ENCODE assay signal across 30 cellular contexts in the genomic region with DNA sequence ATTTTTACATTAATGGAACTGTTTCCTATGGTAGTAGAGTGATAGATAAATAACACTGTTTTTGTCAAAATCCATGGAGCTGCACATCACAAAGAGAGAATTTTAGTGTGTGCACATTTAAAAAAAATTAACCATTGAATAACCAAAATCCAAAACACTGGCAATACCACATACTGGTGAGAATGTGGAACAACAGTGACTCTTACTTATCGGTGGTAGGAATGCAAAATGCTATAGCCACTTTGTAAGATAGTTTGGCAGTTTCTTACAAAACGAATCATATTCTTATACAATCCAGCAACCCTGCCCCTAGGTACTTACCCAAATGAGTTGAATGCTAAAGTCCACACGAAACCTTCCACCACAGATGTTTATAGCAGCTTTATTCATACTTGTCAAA.
"Had no signal": no experiment of that assay in that cellular context is flagged by ENCODE, and none has a peak within 500 bp of the region (broad histone marks: within the 10 kb centered on the region; RNA-seq: fewer than 3 reads in every experiment).

No MANE protein-coding gene starts in this region.

- H3K4me1 Mint-ChIP-seq: activated B cell treated with CpG ODN at 0.5 μM for 24 hours; activated CD4-positive, alpha-beta memory T cell treated with anti-CD3 and anti-CD28 coated beads, Interleukin-2, amount 10 ng/mL, durations not matched to agents 7 days and 5 days; activated CD4-positive, alpha-beta T cell treated with anti-CD3 and anti-CD28 coated beads, Interleukin-2, amount 10 ng/mL, durations not matched to agents 24 days and 14 days; activated CD8-positive, alpha-beta memory T cell treated with anti-CD3 and anti-CD28 coated beads, Interleukin-2, amount 10 ng/mL, durations not matched to agents 7 days and 5 days; activated naive CD8-positive, alpha-beta T cell treated with anti-CD3 and anti-CD28 coated beads for 36 hours; brain had no signal

- DNase-seq: activated B cell treated with CpG ODN at 0.5 μM for 24 hours; activated CD4-positive, alpha-beta memory T cell treated with anti-CD3 and anti-CD28 coated beads, Interleukin-2, amount 10 ng/mL, durations not matched to agents 7 days and 5 days; activated CD4-positive, alpha-beta T cell treated with anti-CD3 and anti-CD28 coated beads for 4 hours; activated CD4-positive, alpha-beta T cell treated with anti-CD3 and anti-CD28 coated beads, Interleukin-2, amount 10 ng/mL, durations not matched to agents 24 days and 14 days; activated CD4-positive, alpha-beta T cell treated with anti-CD3 and anti-CD28 coated beads, Interleukin-2, amount 50 U/mL, for 48 hours; activated CD4-positive, CD25-positive, alpha-beta regulatory T cell treated with anti-CD3 and anti-CD28 coated beads, Interleukin-2, amount 50 U/mL, for 72 hours; activated CD8-positive, alpha-beta memory T cell treated with anti-CD3 and anti-CD28 coated beads for 24 hours; activated CD8-positive, alpha-beta memory T cell treated with anti-CD3 and anti-CD28 coated beads, Interleukin-2, amount 10 ng/mL, durations not matched to agents 7 days and 5 days; activated CD8-positive, alpha-beta memory T cell treated with anti-CD3 and anti-CD28 coated beads, Interleukin-2, amount 50 U/mL, for 48 hours; activated CD8-positive, alpha-beta T cell treated with anti-CD3 and anti-CD28 coated beads, Interleukin-2, amount 10 ng/mL, durations not matched to agents 7 days and 5 days; activated effector memory CD4-positive, alpha-beta T cell treated with Interleukin-2 at 50 U/mL for 16 hours; activated gamma-delta T cell; activated naive CD4-positive, alpha-beta T cell treated with anti-CD3 and anti-CD28 coated beads, Interleukin-2, amount 50 U/mL, for 16 hours; activated naive CD4-positive, alpha-beta T cell treated with Interleukin-2 at 50 U/mL for 16 hours; activated naive CD8-positive, alpha-beta T cell treated with anti-CD3 and anti-CD28 coated beads for 36 hours; activated T-cell treated with anti-CD3 and anti-CD28 coated beads, Interleukin-2, amount 50 U/mL, for 24 hours; activated T-cell treated with anti-CD3 and anti-CD28 coated beads, Interleukin-2, amount 50 U/mL, for 48 hours; adrenal gland; amniotic stem cell; aorta; central memory CD4-positive, alpha-beta T cell; T-helper 1 cell; T-helper 2 cell; T-helper 9 cell had no signal

- H3K27ac ChIP-seq: adrenal gland, VCaP had no signal

- H3K36me3 ChIP-seq: adrenal gland had no signal

- H3K4me1 ChIP-seq: adrenal gland had no signal

- H3K4me3 Mint-ChIP-seq: activated B cell treated with CpG ODN at 0.5 μM for 24 hours; activated CD4-positive, alpha-beta memory T cell treated with anti-CD3 and anti-CD28 coated beads, Interleukin-2, amount 10 ng/mL, durations not matched to agents 7 days and 5 days; activated CD4-positive, alpha-beta T cell treated with anti-CD3 and anti-CD28 coated beads, Interleukin-2, amount 10 ng/mL, durations not matched to agents 24 days and 14 days; activated CD8-positive, alpha-beta memory T cell treated with anti-CD3 and anti-CD28 coated beads, Interleukin-2, amount 10 ng/mL, durations not matched to agents 7 days and 5 days; activated CD8-positive, alpha-beta T cell treated with anti-CD3 and anti-CD28 coated beads, Interleukin-2, amount 10 ng/mL, durations not matched to agents 7 days and 5 days; activated naive CD8-positive, alpha-beta T cell treated with anti-CD3 and anti-CD28 coated beads for 36 hours; activated T-cell treated with anti-CD3 and anti-CD28 coated beads, Interleukin-2, amount 50 U/mL, for 24 hours; brain; T-helper 1 cell treated with Interleukin-12 subunit alpha and Interleukin-12 subunit beta and Interleukin-4 antibody, amounts not matched to agents 30 μg/mL and 1 μg/mL, for 36 hours; T-helper 2 cell treated with Interferon-gamma antibody and Interleukin-4, amounts not matched to agents 5 μg/mL and 100 μg/mL, for 36 hours had no signal

- H3K9me3 ChIP-seq: adrenal gland had no signal

- H3K27ac Mint-ChIP-seq: activated B cell treated with CpG ODN at 0.5 μM for 24 hours; activated CD4-positive, alpha-beta memory T cell treated with anti-CD3 and anti-CD28 coated beads, Interleukin-2, amount 10 ng/mL, durations not matched to agents 7 days and 5 days; activated CD4-positive, alpha-beta T cell treated with anti-CD3 and anti-CD28 coated beads, Interleukin-2, amount 10 ng/mL, durations not matched to agents 24 days and 14 days; activated CD8-positive, alpha-beta memory T cell treated with anti-CD3 and anti-CD28 coated beads, Interleukin-2, amount 10 ng/mL, durations not matched to agents 7 days and 5 days; activated CD8-positive, alpha-beta T cell treated with anti-CD3 and anti-CD28 coated beads, Interleukin-2, amount 10 ng/mL, durations not matched to agents 7 days and 5 days; activated naive CD8-positive, alpha-beta T cell treated with anti-CD3 and anti-CD28 coated beads for 36 hours; activated T-cell treated with anti-CD3 and anti-CD28 coated beads, Interleukin-2, amount 50 U/mL, for 24 hours; activated T-helper 2 cell treated with anti-CD3 and anti-CD28 coated beads, Interferon-gamma antibody, Interleukin-2, Interleukin-4, amounts not matched to agents 10 μg/mL and 5 μg/mL and 100 μg/mL, durations not matched to agents 14 hours and 24 hours and 36 hours; brain; T-helper 1 cell treated with Interleukin-12 subunit alpha and Interleukin-12 subunit beta and Interleukin-4 antibody, amounts not matched to agents 30 μg/mL and 1 μg/mL, for 36 hours; T-helper 2 cell treated with Interferon-gamma antibody and Interleukin-4, amounts not matched to agents 5 μg/mL and 100 μg/mL, for 36 hours had no signal

- H3K4me3 ChIP-seq: adrenal gland had no signal

- H3K9me3 Mint-ChIP-seq: activated B cell treated with CpG ODN at 0.5 μM for 24 hours; activated CD4-positive, alpha-beta memory T cell treated with anti-CD3 and anti-CD28 coated beads, Interleukin-2, amount 10 ng/mL, durations not matched to agents 7 days and 5 days; activated CD4-positive, alpha-beta T cell treated with anti-CD3 and anti-CD28 coated beads, Interleukin-2, amount 10 ng/mL, durations not matched to agents 24 days and 14 days; activated naive CD4-positive, alpha-beta T cell treated with anti-CD3 and anti-CD28 coated beads, Interleukin-2, amount 50 U/mL, for 72 hours; activated naive CD8-positive, alpha-beta T cell treated with anti-CD3 and anti-CD28 coated beads for 36 hours; activated T-cell treated with anti-CD3 and anti-CD28 coated beads, Interleukin-2, amount 50 U/mL, for 24 hours; activated T-helper 2 cell treated with anti-CD3 and anti-CD28 coated beads, Interferon-gamma antibody, Interleukin-2, Interleukin-4, amounts not matched to agents 10 μg/mL and 5 μg/mL and 100 μg/mL, durations not matched to agents 14 hours and 24 hours and 36 hours; T-helper 1 cell treated with Interleukin-12 subunit alpha and Interleukin-12 subunit beta and Interleukin-4 antibody, amounts not matched to agents 30 μg/mL and 1 μg/mL, for 36 hours; T-helper 2 cell treated with Interferon-gamma antibody and Interleukin-4, amounts not matched to agents 5 μg/mL and 100 μg/mL, for 36 hours had no signal

- H3K36me3 Mint-ChIP-seq: activated CD8-positive, alpha-beta memory T cell treated with anti-CD3 and anti-CD28 coated beads, Interleukin-2, amount 10 ng/mL, durations not matched to agents 7 days and 5 days; activated naive CD4-positive, alpha-beta T cell treated with anti-CD3 and anti-CD28 coated beads, Interleukin-2, amount 50 U/mL, for 72 hours; brain had no signal

- H3K27me3 Mint-ChIP-seq: activated B cell treated with CpG ODN at 0.5 μM for 24 hours; activated CD4-positive, alpha-beta memory T cell treated with anti-CD3 and anti-CD28 coated beads, Interleukin-2, amount 10 ng/mL, durations not matched to agents 7 days and 5 days; activated CD4-positive, alpha-beta T cell treated with anti-CD3 and anti-CD28 coated beads, Interleukin-2, amount 10 ng/mL, durations not matched to agents 24 days and 14 days; activated CD8-positive, alpha-beta memory T cell treated with anti-CD3 and anti-CD28 coated beads, Interleukin-2, amount 10 ng/mL, durations not matched to agents 7 days and 5 days; activated naive CD8-positive, alpha-beta T cell treated with anti-CD3 and anti-CD28 coated beads for 36 hours had no signal
